9 cellular contexts compared by ENCODE assay signal in genomic region chr2:214103199-214104001, GRCh38.
DNase-seq lines count a peak whose midpoint lies in the region; ATAC-seq and TF ChIP-seq lines count a peak whose summit lies in the region.
"Had no signal": no experiment of that assay in that cellular context is flagged by ENCODE, and none has a peak within 500 bp of the region (broad histone marks: within the 10 kb centered on the region; RNA-seq: fewer than 3 reads in every experiment).

No MANE protein-coding gene starts in this region.

- no peak for TF ChIP-seq EP300 in transverse colon (IDR thresholded peaks at IDR 0.05; ENCODE audit: low read depth)

- intact Hi-C loops in transverse colon (cut with DNase I; ENCODE audit: low total_unique reads) (no loop called here), spleen (cut with DNase I; ENCODE audit: low total_unique reads) (no loop called here)

- in situ Hi-C loops in KBM-7 (cut with MboI; ENCODE audit: low pct_unique_long_range_greater_than_20kb, low sequenced_read_pairs) (no loop called here), transverse colon (cut with MboI; ENCODE audit: low pct_ligation_motif_present in 1 of 4, low pct_unique_long_range_greater_than_20kb in 1 of 4, low sequenced_read_pairs in 3 of 4) (no loop called here)

- no peak for ATAC-seq in GM21825 (IDR thresholded peaks at IDR 0.05; ENCODE audit: unreplicated experiment)
- ATAC-seq in left lobe of liver, result no peak
- ATAC-seq: effector memory CD8-positive, alpha-beta T cell had no signal

- TF ChIP-seq CTCF in transverse colon (IDR thresholded peaks at IDR 0.05) (no peak), spleen (IDR thresholded peaks at IDR 0.05 in 8 of 11, conservative IDR thresholded peaks at IDR 0.05 in 3 of 11) (no peak)

- no peaks in the 10 kb centered on the region for H3K27me3 ChIP-seq in transverse colon
- H3K27me3 ChIP-seq in spleen (replicated peaks in 1 of 7), result no peaks in the 10 kb centered on the region

- peaks cover 0 to 9% (median 0%) of the 10 kb centered on the region in 4 donors for H3K4me1 ChIP-seq in transverse colon
- H3K4me1 ChIP-seq in spleen, result no peaks in the 10 kb centered on the region

- H3K9me3 ChIP-seq in transverse colon (no peaks in the 10 kb centered on the region), spleen (no peaks in the 10 kb centered on the region)

- no peaks in the 10 kb centered on the region for H3K36me3 ChIP-seq in transverse colon
- H3K36me3 ChIP-seq in spleen, result no peaks in the 10 kb centered on the region

- H3K4me3 ChIP-seq in transverse colon, result no peak overlapping the region
- no peak overlapping the region for H3K4me3 ChIP-seq in spleen

- TF ChIP-seq POLR2A in transverse colon (IDR thresholded peaks at IDR 0.05) (no peak), spleen (IDR thresholded peaks at IDR 0.05) (no peak)

- DNase-seq in KBM-7 (peak; percentile 2), NCI-H748 treated with DMSO at 0.1 percent for 48 hours (lab: John Stamatoyannopoulos, UW) (peak; percentile 96), fibroblast of gingiva (ENCODE audit: low read depth) (peak; percentile 9), transverse colon (peak; percentile 18), spleen (no peak), left lobe of liver (ENCODE audit: low spot score) (no peak)
- DNase-seq: effector memory CD8-positive, alpha-beta T cell; MV-4-11 had no signal

- no peak overlapping the region for H3K27ac ChIP-seq in transverse colon
- no peak overlapping the region for H3K27ac ChIP-seq in spleen

- WGBS in transverse colon (ENCODE audit: low coverage in 1 of 2), 2 donors, result 1 to 12% methylated on average over 6 of the region's 6 CpGs
- 15 to 18% (median 16%) methylated on average over 6 of the region's 6 CpGs for WGBS in spleen, 5 donors

Comparison
In these comparisons a context has a peak if more than half of its experiments do, and no peak if none do; other contexts are left out.
1. DNase-seq: peak in KBM-7 (single experiment), NCI-H748 treated with DMSO at 0.1 percent for 48 hours (single experiment), fibroblast of gingiva (single experiment) and transverse colon (single experiment); none in spleen (single experiment) and left lobe of liver (single experiment).